Comparison of ENCODE assay signal across 8 cellular contexts in the genomic region with DNA sequence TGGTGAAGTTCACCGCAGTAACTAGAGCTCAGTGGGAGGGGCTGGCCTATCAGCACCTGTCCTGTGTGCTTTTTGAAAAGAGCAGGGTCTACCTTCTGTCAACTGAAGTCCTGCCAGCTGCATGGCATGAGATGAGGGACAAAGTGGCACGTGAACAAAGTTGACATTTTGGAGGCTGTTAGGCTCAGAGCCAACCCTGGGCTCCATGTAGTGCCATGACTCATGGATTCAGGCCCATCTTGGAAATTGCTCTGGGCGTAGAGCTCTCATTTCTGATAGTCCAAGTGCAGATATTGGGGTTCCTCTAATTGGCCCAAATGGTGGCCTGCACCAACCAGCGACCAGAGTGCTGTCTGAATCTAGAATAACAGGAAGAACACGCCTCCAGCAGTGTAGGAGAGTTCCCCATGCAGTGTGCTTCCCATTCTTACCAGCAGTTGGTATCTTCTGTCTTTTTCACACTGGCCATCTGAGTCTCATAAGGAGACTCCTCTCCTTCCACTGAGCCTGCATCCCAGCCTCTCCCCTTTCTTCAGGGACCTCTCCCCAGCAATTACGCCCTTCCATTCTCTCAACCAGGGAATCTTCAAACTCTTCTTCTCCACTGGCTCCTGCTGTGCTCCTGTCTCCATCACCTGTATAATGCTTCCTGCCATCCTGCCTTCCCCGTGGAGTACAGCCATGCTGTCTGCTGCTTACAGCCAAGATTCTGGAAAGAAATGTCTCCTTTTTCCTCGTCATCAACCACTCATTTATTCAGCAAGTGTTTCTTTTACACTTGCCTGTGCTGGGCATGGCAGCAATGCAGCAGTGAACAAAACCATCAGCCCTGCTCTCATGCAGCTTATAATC. TPM values are rescaled to one million over a fixed set of nuclear protein-coding genes. Genes with fewer than 3 reads are reported as not detected.
A peak's percentile ranks its signal among the peaks of the same experiment; 100 is the strongest.
DNase-seq lines count a peak whose midpoint lies in the region; ATAC-seq and TF ChIP-seq lines count a peak whose summit lies in the region.

No MANE protein-coding gene starts in this region.

- H3K4me1 ChIP-seq in Loucy (ENCODE audit: insufficient read depth, low read length, poor library complexity, severe bottlenecking) (peaks cover 86% of the 10 kb centered on the region), mesenchymal stem cell (ENCODE audit: control insufficient read depth, insufficient read depth, low read depth, low read length) (peaks cover 54% of the 10 kb centered on the region)

- peaks cover 63% of the 10 kb centered on the region for H3K4me1 Mint-ChIP-seq in Calu3 (ENCODE audit: low read depth, unreplicated experiment)
- peaks cover 99% of the 10 kb centered on the region for H3K4me1 Mint-ChIP-seq in activated CD8-positive, alpha-beta T cell treated with anti-CD3 and anti-CD28 coated beads, Interleukin-2, amount 10 ng/mL, durations not matched to agents 7 days and 5 days (ENCODE audit: low read depth)

- no peaks in the 10 kb centered on the region for H3K9me3 Mint-ChIP-seq in Calu3 (ENCODE audit: low read depth, unreplicated experiment)
- no peaks in the 10 kb centered on the region for H3K9me3 Mint-ChIP-seq in activated CD8-positive, alpha-beta T cell treated with anti-CD3 and anti-CD28 coated beads, Interleukin-2, amount 10 ng/mL, durations not matched to agents 7 days and 5 days (ENCODE audit: insufficient read depth)

- H3K9ac ChIP-seq in Loucy (ENCODE audit: low read depth, low read length, poor library complexity, severe bottlenecking) (peak overlapping the region; percentile 68), mesenchymal stem cell (ENCODE audit: low read length) (no peak overlapping the region)

- H3K4me2 ChIP-seq in Loucy (ENCODE audit: low read depth, low read length, poor library complexity, severe bottlenecking) (peak overlapping the region; percentile 75), mesenchymal stem cell (ENCODE audit: low read length, poor library complexity, severe bottlenecking) (no peak overlapping the region)

- H3K23ac ChIP-seq in mesenchymal stem cell (ENCODE audit: low read length in 2 of 2), result no peak overlapping the region

- H3K14ac ChIP-seq in mesenchymal stem cell (ENCODE audit: low read length in 2 of 2), result peak overlapping the region in 1 of 2 experiments; percentile 86

- no peaks in the 10 kb centered on the region for H3K27me3 Mint-ChIP-seq in Calu3 (ENCODE audit: unreplicated experiment)
- no peaks in the 10 kb centered on the region for H3K27me3 Mint-ChIP-seq in activated CD8-positive, alpha-beta T cell treated with anti-CD3 and anti-CD28 coated beads, Interleukin-2, amount 10 ng/mL, durations not matched to agents 7 days and 5 days (ENCODE audit: low read depth)

- H4K8ac ChIP-seq in mesenchymal stem cell (ENCODE audit: low read length), result peak overlapping the region; percentile 81

- peak overlapping the region; percentile 94 for H4K91ac ChIP-seq in mesenchymal stem cell (ENCODE audit: low read length)

- H3K79me2 ChIP-seq in Loucy (ENCODE audit: insufficient read depth, low read length), result peaks cover 50% of the 10 kb centered on the region

- peak overlapping the region; percentile 68 for H3K27ac Mint-ChIP-seq in Calu3 (ENCODE audit: unreplicated experiment)
- peak overlapping the region; percentile 99 for H3K27ac Mint-ChIP-seq in activated CD8-positive, alpha-beta T cell treated with anti-CD3 and anti-CD28 coated beads, Interleukin-2, amount 10 ng/mL, durations not matched to agents 7 days and 5 days

- peak overlapping the region; percentile 95 for H3K27ac ChIP-seq in mesenchymal stem cell (ENCODE audit: low read length, poor library complexity, severe bottlenecking)

- BruUV-seq in Calu3 (replicated peaks; lab: Mats Ljungman, UMichigan), result no TSS peak

- WGBS in mesenchymal stem cell, result 87% methylated on average over 8 of the region's 8 CpGs

- no peak for ATAC-seq in activated CD8-positive, alpha-beta T cell treated with anti-CD3 and anti-CD28 coated beads, Interleukin-2, amount 10 ng/mL, durations not matched to agents 7 days and 5 days

- H3K4me3 Mint-ChIP-seq in Calu3 (ENCODE audit: low read depth, unreplicated experiment), result no peak overlapping the region
- H3K4me3 Mint-ChIP-seq in activated CD8-positive, alpha-beta T cell treated with anti-CD3 and anti-CD28 coated beads, Interleukin-2, amount 10 ng/mL, durations not matched to agents 7 days and 5 days, result no peak overlapping the region

- H2BK15ac ChIP-seq in mesenchymal stem cell (ENCODE audit: low read depth, poor library complexity, severe bottlenecking), result peak overlapping the region; percentile 83

- TF ChIP-seq CTCF in Calu3 (IDR thresholded peaks at IDR 0.05; ENCODE audit: unreplicated experiment) (no peak), Loucy (conservative IDR thresholded peaks at IDR 0.05; ENCODE audit: low read length) (peak; percentile 36), GM20000 (IDR thresholded peaks at IDR 0.05; ENCODE audit: extremely low read depth, missing control alignments) (no peak)

- peak overlapping the region; percentile 56 to 86 for H3K4ac ChIP-seq in mesenchymal stem cell (ENCODE audit: low read depth in 1 of 2, low read length in 2 of 2)

- H2AK5ac ChIP-seq in mesenchymal stem cell (ENCODE audit: low read length, severe bottlenecking), result peak overlapping the region; percentile 97

- H3K27me3 ChIP-seq in Loucy (ENCODE audit: insufficient read depth, low read length, poor library complexity, severe bottlenecking), result no peaks in the 10 kb centered on the region
- no peaks in the 10 kb centered on the region for H3K27me3 ChIP-seq in mesenchymal stem cell (ENCODE audit: control insufficient read depth in 1 of 2, insufficient read depth in 1 of 2, low read length in 2 of 2)

- H3F3A ChIP-seq in Loucy (ENCODE audit: low read depth), result peaks cover 7% of the 10 kb centered on the region; the same call in 1 of the 2 replicates

- intact Hi-C loops in Calu3 (cut with micrococcal nuclease; ENCODE audit: unreplicated experiment), result no loop called here

- peak overlapping the region; percentile 50 for H2BK120ac ChIP-seq in mesenchymal stem cell (ENCODE audit: low read depth, low read length)

- peaks cover 12% of the 10 kb centered on the region for H3K79me1 ChIP-seq in mesenchymal stem cell (replicated peaks; ENCODE audit: low read length, poor library complexity, severe bottlenecking)

- no peak for DNase-seq in Calu3
- no peak for DNase-seq in activated CD8-positive, alpha-beta T cell treated with anti-CD3 and anti-CD28 coated beads, Interleukin-2, amount 10 ng/mL, durations not matched to agents 7 days and 5 days
- DNase-seq in mesenchymal stem cell, result peak; percentile 30
- no peak for DNase-seq in stimulated activated CD4-positive, alpha-beta T cell treated with anti-CD3 and anti-CD28 coated beads, Interleukin-2, amount 100 ng/mL, for 24 hours
- DNase-seq in stimulated activated CD8-positive, alpha-beta memory T cell treated with anti-CD3 and anti-CD28 coated beads, Interleukin-4, amount 100 ng/mL, for 48 hours, result no peak
- DNase-seq in GM20000 (ENCODE audit: low spot score), result no peak
- DNase-seq in NCI-H446 (lab: John Stamatoyannopoulos, UW), result no peak

- peaks cover 6% of the 10 kb centered on the region for H3K36me3 Mint-ChIP-seq in Calu3 (ENCODE audit: insufficient read depth, unreplicated experiment)
- H3K36me3 Mint-ChIP-seq in activated CD8-positive, alpha-beta T cell treated with anti-CD3 and anti-CD28 coated beads, Interleukin-2, amount 10 ng/mL, durations not matched to agents 7 days and 5 days (ENCODE audit: low read depth), result peaks cover 79% of the 10 kb centered on the region

- H2BK5ac ChIP-seq in mesenchymal stem cell (ENCODE audit: low read depth, low read length, poor library complexity, severe bottlenecking), result peak overlapping the region; percentile 19

- H3K9me2 ChIP-seq in Loucy (replicated peaks; ENCODE audit: low read depth, low read length), result no peaks in the 10 kb centered on the region

- POLR2A ChIA-PET in activated CD8-positive, alpha-beta T cell treated with anti-CD3 and anti-CD28 coated beads, Interleukin-2, amount 10 ng/mL, durations not matched to agents 7 days and 5 days (lab: Charles Lee), result interaction anchor here (4.1 to 8.1 kb wide), 6 partner anchors 12 to 49 kb away, joined by 22 to 175 read pairs (median 57); a partner anchor contains a TSS

- CTCF ChIA-PET in Calu3 (lab: Charles Lee), result interaction anchor here (0.6 to 0.7 kb wide), 2 partner anchors 28 to 353 kb away, joined by 3 to 4 read pairs; a partner anchor contains a TSS
- CTCF ChIA-PET in activated CD8-positive, alpha-beta T cell treated with anti-CD3 and anti-CD28 coated beads, Interleukin-2, amount 10 ng/mL, durations not matched to agents 7 days and 5 days (lab: Charles Lee), result interaction anchor here (3.1 to 7.8 kb wide), 7 partner anchors 9 to 74 kb away, joined by 10 to 141 read pairs (median 22); a partner anchor contains a TSS

- no peaks in the 10 kb centered on the region for H3K9me3 ChIP-seq in Loucy (ENCODE audit: insufficient read depth, low read depth, low read length)
- H3K9me3 ChIP-seq in mesenchymal stem cell (ENCODE audit: control insufficient read depth, low read length), result no peaks in the 10 kb centered on the region

- H2AFZ ChIP-seq in Loucy (ENCODE audit: low read length) (no peak overlapping the region), mesenchymal stem cell (ENCODE audit: low read depth, low read length) (no peak overlapping the region)

- H3K36me3 ChIP-seq in Loucy (ENCODE audit: insufficient read depth, low read length) (no peaks in the 10 kb centered on the region), mesenchymal stem cell (ENCODE audit: control insufficient read depth in 1 of 2, insufficient read depth in 2 of 2, low read depth in 1 of 2, low read length in 2 of 2) (peaks cover 4% of the 10 kb centered on the region in 2 experiments)

- peak overlapping the region; percentile 59 to 91 for H2BK12ac ChIP-seq in mesenchymal stem cell (ENCODE audit: low read length in 2 of 2)

- no peaks in the 10 kb centered on the region for H4K20me1 ChIP-seq in Loucy (ENCODE audit: insufficient read depth, low read length, poor library complexity, severe bottlenecking)

- H3K4me3 ChIP-seq in Loucy (ENCODE audit: low read length, poor library complexity, severe bottlenecking), result no peak overlapping the region
- H3K4me3 ChIP-seq in mesenchymal stem cell (ENCODE audit: insufficient read depth in 1 of 2, low read depth in 1 of 2, low read length in 2 of 2), result no peak overlapping the region

- H3K18ac ChIP-seq in mesenchymal stem cell (ENCODE audit: low read depth in 1 of 2, low read length in 2 of 2), result peak overlapping the region; percentile 74 to 80

RNA-seq across cellular contexts. Expression of a gene that starts 30.4 kb away (rescaled TPM):
- total RNA-seq in Calu3 (2022), result 64.0 and 82.4 TPM in 2 replicates
- total RNA-seq in activated CD8-positive, alpha-beta T cell treated with anti-CD3 and anti-CD28 coated beads, Interleukin-2, amount 10 ng/mL, durations not matched to agents 7 days and 5 days, result 100 to 1,000 TPM; 221 to 228 TPM
- polyA plus RNA-seq in mesenchymal stem cell (2013, experiment 1 of 2), result 33.6 TPM
- 35.8 TPM for polyA plus RNA-seq in mesenchymal stem cell (2013, experiment 2 of 2)
